ENCODE assay signal across 33 cellular contexts in genomic region chr3:74693216-74693615, GRCh38.
"Had no signal": no experiment of that assay in that cellular context is flagged by ENCODE, and none has a peak within 500 bp of the region (broad histone marks: within the 10 kb centered on the region; RNA-seq: fewer than 3 reads in every experiment).

No MANE protein-coding gene starts in this region.

- H3K36me3 Mint-ChIP-seq: activated CD8-positive, alpha-beta memory T cell treated with anti-CD3 and anti-CD28 coated beads, Interleukin-2, amount 10 ng/mL, durations not matched to agents 7 days and 5 days; activated naive CD4-positive, alpha-beta T cell treated with anti-CD3 and anti-CD28 coated beads, Interleukin-2, amount 50 U/mL, for 24 hours; activated naive CD8-positive, alpha-beta T cell treated with anti-CD3 and anti-CD28 coated beads, Interleukin-2, amount 10 ng/mL, durations not matched to agents 7 days and 5 days; brain had no signal

- H3K4me1 ChIP-seq: ascending aorta, SJCRH30 had no signal

- H3K4me1 Mint-ChIP-seq: activated CD4-positive, alpha-beta memory T cell treated with anti-CD3 and anti-CD28 coated beads, Interleukin-2, amount 10 ng/mL, durations not matched to agents 7 days and 5 days; activated CD8-positive, alpha-beta memory T cell treated with anti-CD3 and anti-CD28 coated beads, Interleukin-2, amount 10 ng/mL, durations not matched to agents 7 days and 5 days; activated naive CD4-positive, alpha-beta T cell treated with anti-CD3 and anti-CD28 coated beads, Interleukin-2, amount 50 U/mL, for 24 hours; activated naive CD8-positive, alpha-beta T cell treated with anti-CD3 and anti-CD28 coated beads, Interleukin-2, amount 10 ng/mL, durations not matched to agents 7 days and 5 days; activated T-helper 17 cell treated with anti-CD3 and anti-CD28 coated beads, Interleukin-2, amount 50 U/mL, for 72 hours had no signal

- H3K27me3 Mint-ChIP-seq: activated CD4-positive, alpha-beta memory T cell treated with anti-CD3 and anti-CD28 coated beads, Interleukin-2, amount 10 ng/mL, durations not matched to agents 7 days and 5 days; activated CD8-positive, alpha-beta memory T cell treated with anti-CD3 and anti-CD28 coated beads, Interleukin-2, amount 10 ng/mL, durations not matched to agents 7 days and 5 days; activated naive CD4-positive, alpha-beta T cell treated with anti-CD3 and anti-CD28 coated beads, Interleukin-2, amount 50 U/mL, for 24 hours; activated naive CD8-positive, alpha-beta T cell treated with anti-CD3 and anti-CD28 coated beads, Interleukin-2, amount 10 ng/mL, durations not matched to agents 7 days and 5 days; activated T-helper 17 cell treated with anti-CD3 and anti-CD28 coated beads, Interleukin-2, amount 50 U/mL, for 72 hours; brain had no signal

- H3K27ac Mint-ChIP-seq: activated CD4-positive, alpha-beta memory T cell treated with anti-CD3 and anti-CD28 coated beads, Interleukin-2, amount 10 ng/mL, durations not matched to agents 7 days and 5 days; activated CD8-positive, alpha-beta memory T cell treated with anti-CD3 and anti-CD28 coated beads, Interleukin-2, amount 10 ng/mL, durations not matched to agents 7 days and 5 days; activated naive CD4-positive, alpha-beta T cell treated with anti-CD3 and anti-CD28 coated beads, Interleukin-2, amount 50 U/mL, for 24 hours; activated naive CD8-positive, alpha-beta T cell treated with anti-CD3 and anti-CD28 coated beads, Interleukin-2, amount 10 ng/mL, durations not matched to agents 7 days and 5 days; activated T-cell treated with anti-CD3 and anti-CD28 coated beads, Interleukin-2, amount 50 U/mL, for 72 hours; activated T-helper 17 cell treated with anti-CD3 and anti-CD28 coated beads, Interleukin-2, amount 50 U/mL, for 72 hours; brain had no signal

- DNase-seq: activated CD4-positive, alpha-beta memory T cell treated with anti-CD3 and anti-CD28 coated beads, Interleukin-2, amount 10 ng/mL, durations not matched to agents 7 days and 5 days; activated CD4-positive, alpha-beta T cell treated with anti-CD3 and anti-CD28 coated beads for 1 hour; activated CD4-positive, alpha-beta T cell treated with anti-CD3 and anti-CD28 coated beads for 48 hours; activated CD4-positive, CD25-positive, alpha-beta regulatory T cell; activated CD8-positive, alpha-beta memory T cell treated with anti-CD3 and anti-CD28 coated beads for 24 hours; activated CD8-positive, alpha-beta memory T cell treated with anti-CD3 and anti-CD28 coated beads, Interleukin-2, amount 10 ng/mL, durations not matched to agents 7 days and 5 days; activated CD8-positive, alpha-beta memory T cell treated with anti-CD3 and anti-CD28 coated beads, Interleukin-2, amount 50 U/mL, for 48 hours; activated gamma-delta T cell; activated naive CD4-positive, alpha-beta T cell treated with Interleukin-2 at 50 U/mL for 16 hours; activated naive CD8-positive, alpha-beta T cell treated with anti-CD3 and anti-CD28 coated beads, Interleukin-2, amount 10 ng/mL, durations not matched to agents 7 days and 5 days; activated T-cell treated with anti-CD3 and anti-CD28 coated beads, Interleukin-2, amount 50 U/mL, for 72 hours; amygdala; central memory CD4-positive, alpha-beta T cell; NCI-H1048; NCI-H1105 treated with DMSO at 0.1 percent for 48 hours; NCI-H1436; NCI-H1694; NCI-H1930; NCI-H2081 treated with DMSO at 0.1 percent for 48 hours; NCI-H226; NCI-H524; NCI-H69; NCI-H82; SHP77; SJCRH30; T1000; WERI-Rb-1 had no signal

- H3K4me3 Mint-ChIP-seq: activated CD4-positive, alpha-beta memory T cell treated with anti-CD3 and anti-CD28 coated beads, Interleukin-2, amount 10 ng/mL, durations not matched to agents 7 days and 5 days; activated CD8-positive, alpha-beta memory T cell treated with anti-CD3 and anti-CD28 coated beads, Interleukin-2, amount 10 ng/mL, durations not matched to agents 7 days and 5 days; activated naive CD4-positive, alpha-beta T cell treated with anti-CD3 and anti-CD28 coated beads, Interleukin-2, amount 50 U/mL, for 24 hours; activated naive CD8-positive, alpha-beta T cell treated with anti-CD3 and anti-CD28 coated beads, Interleukin-2, amount 10 ng/mL, durations not matched to agents 7 days and 5 days; activated T-cell treated with anti-CD3 and anti-CD28 coated beads, Interleukin-2, amount 50 U/mL, for 72 hours; activated T-helper 17 cell treated with anti-CD3 and anti-CD28 coated beads, Interleukin-2, amount 50 U/mL, for 72 hours had no signal

- H3K4me3 ChIP-seq: ascending aorta, SJCRH30, SK-N-MC had no signal

- H3K36me3 ChIP-seq: ascending aorta, SJCRH30, WERI-Rb-1 had no signal

- H3K9me3 ChIP-seq: ascending aorta, SJCRH30 had no signal

- ATAC-seq: activated CD8-positive, alpha-beta memory T cell treated with anti-CD3 and anti-CD28 coated beads, Interleukin-2, amount 10 ng/mL, durations not matched to agents 7 days and 5 days; activated T-cell treated with anti-CD3 and anti-CD28 coated beads, Interleukin-2, amount 50 U/mL, for 72 hours; activated T-helper 17 cell treated with anti-CD3 and anti-CD28 coated beads, Interleukin-2, amount 50 U/mL, for 72 hours; Panc1 had no signal

- H3K27me3 ChIP-seq: ascending aorta, SJCRH30 had no signal

- H3K27ac ChIP-seq: SJCRH30, SK-N-MC, WERI-Rb-1 had no signal
